Comparison of ENCODE assay signal across 1 cellular context in the genomic region with DNA sequence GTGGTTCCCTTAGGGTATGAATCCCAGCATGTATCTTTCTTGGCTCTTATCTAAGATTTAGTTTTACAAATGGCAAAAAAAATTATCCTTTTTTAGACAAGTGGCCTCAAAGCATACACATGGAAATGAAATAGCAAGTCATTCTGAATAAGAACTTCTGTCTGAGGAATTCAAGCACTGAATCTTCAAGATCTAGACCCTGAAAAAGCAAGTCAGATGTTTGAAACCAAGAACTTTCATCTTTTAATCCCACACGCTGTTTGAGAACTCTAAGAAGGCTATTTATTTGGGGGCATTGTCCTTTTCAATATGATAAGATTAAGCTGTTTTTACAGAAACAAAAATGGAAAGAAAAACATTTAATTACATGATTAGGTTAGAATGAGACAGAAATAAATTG.
TF ChIP-seq lines count a peak whose summit lies in the region.

No MANE protein-coding gene starts in this region.

TF ChIP-seq in WTC11, 78 proteins besides CTCF, POLR2A, EP300 and RAD21 (continued from another document):
- TF ChIP-seq, protein P1, sequence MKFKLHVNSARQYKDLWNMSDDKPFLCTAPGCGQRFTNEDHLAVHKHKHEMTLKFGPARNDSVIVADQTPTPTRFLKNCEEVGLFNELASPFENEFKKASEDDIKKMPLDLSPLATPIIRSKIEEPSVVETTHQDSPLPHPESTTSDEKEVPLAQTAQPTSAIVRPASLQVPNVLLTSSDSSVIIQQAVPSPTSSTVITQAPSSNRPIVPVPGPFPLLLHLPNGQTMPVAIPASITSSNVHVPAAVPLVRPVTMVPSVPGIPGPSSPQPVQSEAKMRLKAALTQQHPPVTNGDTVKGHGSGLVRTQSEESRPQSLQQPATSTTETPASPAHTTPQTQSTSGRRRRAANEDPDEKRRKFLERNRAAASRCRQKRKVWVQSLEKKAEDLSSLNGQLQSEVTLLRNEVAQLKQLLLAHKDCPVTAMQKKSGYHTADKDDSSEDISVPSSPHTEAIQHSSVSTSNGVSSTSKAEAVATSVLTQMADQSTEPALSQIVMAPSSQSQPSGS (CRISPR knock-in tag; IDR thresholded peaks at IDR 0.05; ENCODE audit: borderline replicate concordance, low read depth), result no peak
